16 cellular contexts compared by ENCODE assay signal in the genomic region with DNA sequence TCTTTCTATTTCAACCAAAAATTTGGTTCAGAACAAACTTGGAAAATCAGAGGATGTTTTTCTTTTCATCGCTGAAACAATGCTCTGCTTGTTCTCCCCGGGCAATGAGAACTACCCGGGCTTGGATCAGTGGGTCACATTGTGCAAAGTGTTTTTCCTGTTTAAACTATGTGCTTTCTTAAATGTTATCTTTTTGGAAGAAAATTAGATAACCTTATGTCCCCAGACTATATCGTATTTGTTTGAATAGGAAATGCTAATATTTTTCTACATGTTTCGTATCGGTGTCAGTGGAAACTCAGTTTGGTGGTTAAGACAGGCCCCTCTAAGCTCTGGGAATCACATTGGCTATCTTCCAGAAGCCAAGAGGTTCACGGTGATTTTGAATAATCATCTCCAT.
DNase-seq lines count a peak whose midpoint lies in the region; ATAC-seq, FAIRE-seq and TF ChIP-seq lines count a peak whose summit lies in the region.
"Had no signal": no experiment of that assay in that cellular context is flagged by ENCODE, and none has a peak within 500 bp of the region (broad histone marks: within the 10 kb centered on the region; RNA-seq: fewer than 3 reads in every experiment).

No MANE protein-coding gene starts in this region.

- TF ChIP-seq POLR2A in sigmoid colon (IDR thresholded peaks at IDR 0.05): no peak

- in situ Hi-C loops in SK-MEL-5 (cut with HindIII; ENCODE audit: low pct_unique_long_range_greater_than_20kb, low sequenced_read_pairs): no loop called here

- no peak overlapping the region for H3K23ac ChIP-seq in mesenchymal stem cell (ENCODE audit: low read length in 2 of 2)

- H2BK5ac ChIP-seq in mesenchymal stem cell (ENCODE audit: low read depth, low read length, poor library complexity, severe bottlenecking): peak overlapping the region; percentile 24

- no peak overlapping the region for H2AFZ ChIP-seq in mesenchymal stem cell (ENCODE audit: low read depth, low read length)

- H3K27ac ChIP-seq in mesenchymal stem cell (ENCODE audit: low read length, poor library complexity, severe bottlenecking) (no peak overlapping the region), sigmoid colon (peak overlapping the region in 3 of 4 donors; percentile 59 to 76 (median 75))
- H3K27ac ChIP-seq in effector memory CD4-positive, alpha-beta T cell (ENCODE audit: insufficient read depth, low read length, poor library complexity, severe bottlenecking): no peak overlapping the region
- H3K27ac ChIP-seq: WERI-Rb-1 had no signal

- TF ChIP-seq EP300 in sigmoid colon (IDR thresholded peaks at IDR 0.05): no peak

- H3K9ac ChIP-seq in mesenchymal stem cell (ENCODE audit: low read length): no peak overlapping the region

- no peak overlapping the region for H2BK12ac ChIP-seq in mesenchymal stem cell (ENCODE audit: low read length in 2 of 2)

- DNase-seq in SK-MEL-5 (ENCODE audit: low read depth, low spot score) (peak; percentile 79), frontal cortex (ENCODE audit: low spot score in 2 of 2) (no peak), mesenchymal stem cell (no peak), sigmoid colon (no peak)
- DNase-seq in stimulated activated naive CD4-positive, alpha-beta T cell treated with Interleukin-2 at 50 U/mL for 16 hours (lab: John Stamatoyannopoulos, UW): no peak
- no peak for DNase-seq in effector memory CD4-positive, alpha-beta T cell
- DNase-seq in stimulated activated CD4-positive, alpha-beta T cell treated with anti-CD3 and anti-CD28 coated beads, Interleukin-2, amount 100 ng/mL, for 48 hours: no peak
- DNase-seq: activated CD8-positive, alpha-beta T cell treated with anti-CD3 and anti-CD28 coated beads for 36 hours; left colon; MG63; naive thymus-derived CD4-positive, alpha-beta T cell; uterus; WERI-Rb-1 had no signal

- H3K4me3 ChIP-seq in mesenchymal stem cell (ENCODE audit: insufficient read depth in 1 of 2, low read depth in 1 of 2, low read length in 2 of 2) (no peak overlapping the region), sigmoid colon (no peak overlapping the region)
- no peak overlapping the region for H3K4me3 ChIP-seq in effector memory CD4-positive, alpha-beta T cell (ENCODE audit: insufficient read depth, low read depth, low read length, poor library complexity, severe bottlenecking)
- H3K4me3 ChIP-seq: coronary artery, MG63, uterus had no signal

- no peak for ATAC-seq in HG02759 (IDR thresholded peaks at IDR 0.05; ENCODE audit: unreplicated experiment)
- ATAC-seq: activated CD8-positive, alpha-beta T cell treated with anti-CD3 and anti-CD28 coated beads for 36 hours; left colon; naive thymus-derived CD4-positive, alpha-beta T cell had no signal

- H2BK15ac ChIP-seq in mesenchymal stem cell (ENCODE audit: low read depth, poor library complexity, severe bottlenecking): no peak overlapping the region

- no peak overlapping the region for H3K18ac ChIP-seq in mesenchymal stem cell (ENCODE audit: low read depth in 1 of 2, low read length in 2 of 2)

- intact Hi-C loops in sigmoid colon (cut with DNase I): no loop called here

- H3K9me3 ChIP-seq in mesenchymal stem cell (ENCODE audit: control insufficient read depth, low read length): no peaks in the 10 kb centered on the region
- no peaks in the 10 kb centered on the region for H3K9me3 ChIP-seq in sigmoid colon
- no peaks in the 10 kb centered on the region for H3K9me3 ChIP-seq in effector memory CD4-positive, alpha-beta T cell (ENCODE audit: control insufficient read depth, low read length)
- H3K9me3 ChIP-seq: MG63, uterus had no signal

- no peak for TF ChIP-seq CTCF in sigmoid colon (IDR thresholded peaks at IDR 0.05)

- no peak overlapping the region for H3K14ac ChIP-seq in mesenchymal stem cell (ENCODE audit: low read length in 2 of 2)

- H3K36me3 ChIP-seq in mesenchymal stem cell (ENCODE audit: control insufficient read depth in 1 of 2, insufficient read depth in 2 of 2, low read depth in 1 of 2, low read length in 2 of 2): no peaks in the 10 kb centered on the region
- no peaks in the 10 kb centered on the region for H3K36me3 ChIP-seq in sigmoid colon
- H3K36me3 ChIP-seq in effector memory CD4-positive, alpha-beta T cell (ENCODE audit: control insufficient read depth, insufficient read depth, low read length): no peaks in the 10 kb centered on the region
- H3K36me3 ChIP-seq: MG63, uterus, WERI-Rb-1 had no signal

- no peaks in the 10 kb centered on the region for H3K79me1 ChIP-seq in mesenchymal stem cell (replicated peaks; ENCODE audit: low read length, poor library complexity, severe bottlenecking)

- no peak overlapping the region for H4K91ac ChIP-seq in mesenchymal stem cell (ENCODE audit: low read length)

- no peak overlapping the region for H3K4ac ChIP-seq in mesenchymal stem cell (ENCODE audit: low read depth in 1 of 2, low read length in 2 of 2)

- FAIRE-seq in frontal cortex (lab: Jason Lieb, UNC): peak; percentile 81
- FAIRE-seq: GM12892 had no signal

- no peak overlapping the region for H3K4me2 ChIP-seq in mesenchymal stem cell (ENCODE audit: low read length, poor library complexity, severe bottlenecking)

- H3K27me3 ChIP-seq in mesenchymal stem cell (ENCODE audit: control insufficient read depth in 1 of 2, insufficient read depth in 1 of 2, low read length in 2 of 2) (no peaks in the 10 kb centered on the region), sigmoid colon (no peaks in the 10 kb centered on the region)
- no peaks in the 10 kb centered on the region for H3K27me3 ChIP-seq in effector memory CD4-positive, alpha-beta T cell (replicated peaks; ENCODE audit: control insufficient read depth, insufficient read depth, low read length, poor library complexity, severe bottlenecking)
- H3K27me3 ChIP-seq: MG63, uterus had no signal

- H2AK5ac ChIP-seq in mesenchymal stem cell (ENCODE audit: low read length, severe bottlenecking): no peak overlapping the region

- peaks cover 1% of the 10 kb centered on the region for H3K4me1 ChIP-seq in mesenchymal stem cell (ENCODE audit: control insufficient read depth, insufficient read depth, low read depth, low read length)
- H3K4me1 ChIP-seq in sigmoid colon: peaks cover 0 to 60% (median 37%) of the 10 kb centered on the region in 4 donors
- H3K4me1 ChIP-seq in effector memory CD4-positive, alpha-beta T cell (ENCODE audit: control insufficient read depth, insufficient read depth, low read length, poor library complexity, severe bottlenecking): no peaks in the 10 kb centered on the region
- H3K4me1 ChIP-seq: uterus had no signal

- 57% methylated on average over 5 of the region's 7 CpGs for WGBS in mesenchymal stem cell
- 52 to 70% methylated on average over 7 of the region's 7 CpGs for WGBS in sigmoid colon, 2 donors

- H4K8ac ChIP-seq in mesenchymal stem cell (ENCODE audit: low read length): no peak overlapping the region

- H2BK120ac ChIP-seq in mesenchymal stem cell (ENCODE audit: low read depth, low read length): no peak overlapping the region

Comparison
In these comparisons a context has a peak if more than half of its experiments do, and no peak if none do; other contexts are left out.
1. H3K27ac ChIP-seq: peak in sigmoid colon (3 of 4); none in mesenchymal stem cell (single experiment) and effector memory CD4-positive, alpha-beta T cell (single experiment).